8 cellular contexts compared by ENCODE assay signal in genomic region chr3:184524981-184525336, GRCh38. TPM values are rescaled to one million over a fixed set of nuclear protein-coding genes. Genes with fewer than 3 reads are reported as not detected.
DNase-seq lines count a peak whose midpoint lies in the region; ATAC-seq and TF ChIP-seq lines count a peak whose summit lies in the region.

No MANE protein-coding gene starts in this region.

- H3K9ac ChIP-seq in smooth muscle cell (ENCODE audit: low read depth), result peak overlapping the region; percentile 56

- H3K27ac Mint-ChIP-seq in IgD-negative memory B cell, result peak overlapping the region in 1 of 3 donors; percentile 37
- H3K27ac Mint-ChIP-seq in activated naive CD4-positive, alpha-beta T cell treated with anti-CD3 and anti-CD28 coated beads, Interleukin-2, amount 50 U/mL, for 72 hours, result peak overlapping the region; percentile 47 to 83

- POLR2A ChIA-PET in AG04449 (lab: Yijun Ruan, JAX), result no interaction called here

- no peaks in the 10 kb centered on the region for H3K79me2 ChIP-seq in smooth muscle cell (ENCODE audit: low read depth)

- CTCF ChIA-PET in AG04449 (lab: Yijun Ruan, JAX), result interaction anchor here (1.0 to 9.9 kb wide), 9 partner anchors 9 to 253 kb away, joined by 3 to 130 read pairs (median 4); partner anchors contain the start of gene EPHB3

- 1% methylated on average over 7 of the region's 7 CpGs for WGBS in right cardiac atrium
- 6% methylated on average over 7 of the region's 7 CpGs for WGBS in smooth muscle cell (ENCODE audit: low lambda C conversion rate)

- DNase-seq in AG04449 (ENCODE audit: low read depth, low spot score) (no peak), right cardiac atrium (no peak), smooth muscle cell (lab: John Stamatoyannopoulos, UW; ENCODE audit: unreplicated experiment) (no peak), NCI-H146 (lab: John Stamatoyannopoulos, UW) (no peak)
- no peak for DNase-seq in activated naive CD4-positive, alpha-beta T cell treated with anti-CD3 and anti-CD28 coated beads, Interleukin-2, amount 50 U/mL, for 72 hours (ENCODE audit: low spot score in 2 of 2)

- no peaks in the 10 kb centered on the region for H3K9me3 Mint-ChIP-seq in IgD-negative memory B cell
- no peaks in the 10 kb centered on the region for H3K9me3 Mint-ChIP-seq in activated naive CD4-positive, alpha-beta T cell treated with anti-CD3 and anti-CD28 coated beads, Interleukin-2, amount 50 U/mL, for 72 hours

- H3K4me3 ChIP-seq in AG04449 (ENCODE audit: low read depth, low read length), result peak overlapping the region; percentile 46
- peak overlapping the region; percentile 58 for H3K4me3 ChIP-seq in right cardiac atrium (ENCODE audit: low read length)
- H3K4me3 ChIP-seq in smooth muscle cell, result peak overlapping the region; percentile 70

- peaks cover 41% of the 10 kb centered on the region for H3K27me3 Mint-ChIP-seq in IgD-negative memory B cell

- peak; percentile 64 to 74 for ATAC-seq in activated naive CD4-positive, alpha-beta T cell treated with anti-CD3 and anti-CD28 coated beads, Interleukin-2, amount 50 U/mL, for 72 hours
- ATAC-seq in right cardiac atrium (peak; percentile 60 to 77), HG03354 (IDR thresholded peaks at IDR 0.05; ENCODE audit: poor library complexity, severe bottlenecking, unreplicated experiment) (no peak), GM18511 (IDR thresholded peaks at IDR 0.05; ENCODE audit: unreplicated experiment) (no peak)

- H3K36me3 ChIP-seq in smooth muscle cell (ENCODE audit: low read depth), result no peaks in the 10 kb centered on the region

- peaks cover 5 to 12% (median 7%) of the 10 kb centered on the region in 3 donors for H3K4me1 Mint-ChIP-seq in IgD-negative memory B cell

- no peaks in the 10 kb centered on the region for H3K4me1 ChIP-seq in right cardiac atrium (ENCODE audit: control insufficient read depth, insufficient read depth, low read length)
- peaks cover 11% of the 10 kb centered on the region for H3K4me1 ChIP-seq in smooth muscle cell (ENCODE audit: low read depth)

- H4K20me1 ChIP-seq in smooth muscle cell (ENCODE audit: low read depth), result no peaks in the 10 kb centered on the region

- H3K4me2 ChIP-seq in smooth muscle cell, result peak overlapping the region; percentile 98

- H3K27me3 ChIP-seq in right cardiac atrium (ENCODE audit: control insufficient read depth, insufficient read depth), result no peaks in the 10 kb centered on the region
- peaks cover 35% of the 10 kb centered on the region for H3K27me3 ChIP-seq in smooth muscle cell (ENCODE audit: low read depth)

- no peak for TF ChIP-seq CTCF in AG04449 (IDR thresholded peaks at IDR 0.05; ENCODE audit: insufficient read depth, low read length, missing control alignments)
- no peak for TF ChIP-seq CTCF in smooth muscle cell (IDR thresholded peaks at IDR 0.05; ENCODE audit: borderline replicate concordance, insufficient read depth, poor library complexity, severe bottlenecking)

- peaks cover 4% of the 10 kb centered on the region for H3F3A ChIP-seq in smooth muscle cell (ENCODE audit: low read depth)

- H3K9me3 ChIP-seq in right cardiac atrium (ENCODE audit: control insufficient read depth, low read length), result no peaks in the 10 kb centered on the region
- H3K9me3 ChIP-seq in smooth muscle cell (replicated peaks; ENCODE audit: low read depth), result no peaks in the 10 kb centered on the region

- H3K27ac ChIP-seq in right cardiac atrium (ENCODE audit: low read length) (no peak overlapping the region), smooth muscle cell (ENCODE audit: low read depth) (no peak overlapping the region)

- H3K4me3 Mint-ChIP-seq in IgD-negative memory B cell, result peak overlapping the region; percentile 46 to 92 (median 84)

- H2AFZ ChIP-seq in smooth muscle cell (ENCODE audit: low read depth), result peak overlapping the region; percentile 94

- intact Hi-C loops in right cardiac atrium (cut with DNase I), result no loop called here

- H3K36me3 Mint-ChIP-seq in IgD-negative memory B cell, result no peaks in the 10 kb centered on the region
- H3K36me3 Mint-ChIP-seq in activated naive CD4-positive, alpha-beta T cell treated with anti-CD3 and anti-CD28 coated beads, Interleukin-2, amount 50 U/mL, for 72 hours, result no peaks in the 10 kb centered on the region

RNA-seq across cellular contexts. Expression of gene EPHB3, which starts 36.6 kb away (rescaled TPM):
- not detected for polyA plus RNA-seq in IgD-negative memory B cell
- under 1 TPM in 1 of 2 donors, not detected in 1; 0.19 TPM for total RNA-seq in activated naive CD4-positive, alpha-beta T cell treated with anti-CD3 and anti-CD28 coated beads, Interleukin-2, amount 50 U/mL, for 72 hours
- total RNA-seq in right cardiac atrium, result 1 to 10 TPM; 1.3 to 3.4 (median 2.9) TPM
- 0.52 TPM for polyA plus RNA-seq in right cardiac atrium
- total RNA-seq in smooth muscle cell, result 9.9 and 11.1 TPM in 2 replicates
- polyA plus RNA-seq in smooth muscle cell, result 23.1 and 31.6 TPM in 2 replicates

Comparison
In these comparisons a context has a peak if more than half of its experiments do, and no peak if none do; other contexts are left out.
1. ATAC-seq: peak in activated naive CD4-positive, alpha-beta T cell treated with anti-CD3 and anti-CD28 coated beads, Interleukin-2, amount 50 U/mL, for 72 hours (2 of 2) and right cardiac atrium (2 of 2); none in HG03354 (single experiment) and GM18511 (single experiment).
2. Peak in every context shown above with its lines, with median percentiles within 50 percentile points of each other: H3K4me3 ChIP-seq.